ENCODE assay signal across 18 cellular contexts in genomic region chrX:30793767-30794103, GRCh38.
DNase-seq lines count a peak whose midpoint lies in the region; ATAC-seq, FAIRE-seq and TF ChIP-seq lines count a peak whose summit lies in the region.
"Had no signal": no experiment of that assay in that cellular context is flagged by ENCODE, and none has a peak within 500 bp of the region (broad histone marks: within the 10 kb centered on the region; RNA-seq: fewer than 3 reads in every experiment).

No MANE protein-coding gene starts in this region.

- H3K27ac Mint-ChIP-seq in osteocyte (ENCODE audit: unreplicated experiment): no peak overlapping the region
- no peak overlapping the region for H3K27ac Mint-ChIP-seq in CD4-positive, alpha-beta T cell
- H3K27ac Mint-ChIP-seq: CD8-positive, alpha-beta memory T cell; HFFc6 had no signal

- TF ChIP-seq CTCF in bronchial epithelial cell (IDR thresholded peaks at IDR 0.05; ENCODE audit: insufficient read depth, low read length, severe bottlenecking) (no peak), osteocyte (IDR thresholded peaks at IDR 0.05) (no peak), spleen (IDR thresholded peaks at IDR 0.05 in 8 of 11, conservative IDR thresholded peaks at IDR 0.05 in 3 of 11) (no peak)
- no peak for TF ChIP-seq CTCF in CD4-positive, alpha-beta T cell (IDR thresholded peaks at IDR 0.05)

- POLR2A ChIA-PET in CD4-positive, alpha-beta T cell (lab: Charles Lee): no interaction called here

- H3K4me3 Mint-ChIP-seq in osteocyte (ENCODE audit: unreplicated experiment): no peak overlapping the region
- H3K4me3 Mint-ChIP-seq in CD4-positive, alpha-beta T cell: no peak overlapping the region
- H3K4me3 Mint-ChIP-seq: CD8-positive, alpha-beta memory T cell; HFFc6 had no signal

- H3K27me3 ChIP-seq in bronchial epithelial cell (ENCODE audit: control insufficient read depth, insufficient read depth, low read length): no peaks in the 10 kb centered on the region
- no peaks in the 10 kb centered on the region for H3K27me3 ChIP-seq in spleen (replicated peaks in 1 of 7)
- H3K27me3 ChIP-seq in CD4-positive, alpha-beta T cell (ENCODE audit: control insufficient read depth, insufficient read depth, low read length): no peaks in the 10 kb centered on the region

- no peak for ATAC-seq in CD4-positive, alpha-beta T cell (ENCODE audit: poor library complexity)
- ATAC-seq: GM12878 had no signal

- intact Hi-C loops in spleen (cut with DNase I; ENCODE audit: low total_unique reads): no loop called here
- intact Hi-C loops in CD4-positive, alpha-beta T cell (cut with DNase I, micrococcal nuclease): no loop called here

- no peak for TF ChIP-seq POLR2A in spleen (IDR thresholded peaks at IDR 0.05)

- DNase-seq in bronchial epithelial cell (ENCODE audit: low read depth): no peak
- DNase-seq in osteocyte (ENCODE audit: extremely low spot score, unreplicated experiment): peak; percentile 80
- DNase-seq in spleen: peak; percentile 54
- no peak for DNase-seq in activated CD4-positive, alpha-beta T cell treated with anti-CD3 and anti-CD28 coated beads, Interleukin-2, amount 50 U/mL, for 48 hours
- DNase-seq in dermis blood vessel endothelial cell: no peak
- no peak for DNase-seq in CD4-positive, alpha-beta T cell
- DNase-seq: C1 segment of cervical spinal cord; CD8-positive, alpha-beta memory T cell; DMS 273 treated with DMSO at 0.1 percent for 48 hours; DMS79; EL; GDM1; GM23248; HFFc6 had no signal

- H3K27ac ChIP-seq in spleen: no peak overlapping the region
- H3K27ac ChIP-seq in CD4-positive, alpha-beta T cell (ENCODE audit: low read depth, low read length): no peak overlapping the region
- H3K27ac ChIP-seq: GM23248 had no signal

- peak; percentile 50 for FAIRE-seq in bronchial epithelial cell (lab: Jason Lieb, UNC)
- FAIRE-seq: D721Med, GM12878, GM19239 had no signal

- no peaks in the 10 kb centered on the region for H3K4me1 Mint-ChIP-seq in osteocyte (ENCODE audit: unreplicated experiment)
- H3K4me1 Mint-ChIP-seq in CD4-positive, alpha-beta T cell (ENCODE audit: low read depth): no peaks in the 10 kb centered on the region
- H3K4me1 Mint-ChIP-seq: CD8-positive, alpha-beta memory T cell had no signal

- CTCF ChIA-PET in CD4-positive, alpha-beta T cell (lab: Charles Lee): no interaction called here

- no peaks in the 10 kb centered on the region for H3K36me3 Mint-ChIP-seq in osteocyte (ENCODE audit: unreplicated experiment)
- no peaks in the 10 kb centered on the region for H3K36me3 Mint-ChIP-seq in CD4-positive, alpha-beta T cell (ENCODE audit: low read depth)
- H3K36me3 Mint-ChIP-seq: CD8-positive, alpha-beta memory T cell had no signal

- 83 to 100% (median 100%) methylated on average over 1 of the region's 1 CpG for WGBS in spleen, 5 donors

- H3K36me3 ChIP-seq in bronchial epithelial cell (ENCODE audit: control insufficient read depth, insufficient read depth, low read length): no peaks in the 10 kb centered on the region
- no peaks in the 10 kb centered on the region for H3K36me3 ChIP-seq in spleen
- H3K36me3 ChIP-seq: HAP-1 had no signal

- no peaks in the 10 kb centered on the region for H3K4me1 ChIP-seq in spleen
- H3K4me1 ChIP-seq: HAP-1 had no signal

- no peaks in the 10 kb centered on the region for H3K9me3 ChIP-seq in spleen
- H3K9me3 ChIP-seq in CD4-positive, alpha-beta T cell (ENCODE audit: control insufficient read depth, low read length): no peaks in the 10 kb centered on the region
- H3K9me3 ChIP-seq: HAP-1 had no signal

- H3K4me3 ChIP-seq in bronchial epithelial cell (ENCODE audit: low read depth, low read length) (no peak overlapping the region), spleen (no peak overlapping the region)
- H3K4me3 ChIP-seq: GM12878, GM23248, HAP-1 had no signal

- H3K9me3 Mint-ChIP-seq in osteocyte (ENCODE audit: unreplicated experiment): peaks cover 5% of the 10 kb centered on the region
- no peaks in the 10 kb centered on the region for H3K9me3 Mint-ChIP-seq in CD4-positive, alpha-beta T cell
- H3K9me3 Mint-ChIP-seq: CD8-positive, alpha-beta memory T cell; HFFc6 had no signal

- H3K27me3 Mint-ChIP-seq in osteocyte (ENCODE audit: unreplicated experiment): no peaks in the 10 kb centered on the region
- H3K27me3 Mint-ChIP-seq in CD4-positive, alpha-beta T cell: no peaks in the 10 kb centered on the region

Comparison
In these comparisons a context has a peak if more than half of its experiments do, and no peak if none do; other contexts are left out.
1. DNase-seq: peak in osteocyte (single experiment) and spleen (single experiment); none in bronchial epithelial cell (single experiment), activated CD4-positive, alpha-beta T cell treated with anti-CD3 and anti-CD28 coated beads, Interleukin-2, amount 50 U/mL, for 48 hours (0 of 2), dermis blood vessel endothelial cell (single experiment) and CD4-positive, alpha-beta T cell (0 of 10).